1 cellular context compared by ENCODE assay signal in genomic region chr13:94218537-94218936, GRCh38.
TF ChIP-seq lines count a peak whose summit lies in the region.

No MANE protein-coding gene starts in this region.

TF ChIP-seq in H1, 55 proteins besides CTCF, POLR2A, EP300 and RAD21 (continued from another document):
- peak; percentile 45 for TF ChIP-seq CHD7 (IDR thresholded peaks at IDR 0.05; ENCODE audit: insufficient replicate concordance, low read length)
